In the genomic region with DNA sequence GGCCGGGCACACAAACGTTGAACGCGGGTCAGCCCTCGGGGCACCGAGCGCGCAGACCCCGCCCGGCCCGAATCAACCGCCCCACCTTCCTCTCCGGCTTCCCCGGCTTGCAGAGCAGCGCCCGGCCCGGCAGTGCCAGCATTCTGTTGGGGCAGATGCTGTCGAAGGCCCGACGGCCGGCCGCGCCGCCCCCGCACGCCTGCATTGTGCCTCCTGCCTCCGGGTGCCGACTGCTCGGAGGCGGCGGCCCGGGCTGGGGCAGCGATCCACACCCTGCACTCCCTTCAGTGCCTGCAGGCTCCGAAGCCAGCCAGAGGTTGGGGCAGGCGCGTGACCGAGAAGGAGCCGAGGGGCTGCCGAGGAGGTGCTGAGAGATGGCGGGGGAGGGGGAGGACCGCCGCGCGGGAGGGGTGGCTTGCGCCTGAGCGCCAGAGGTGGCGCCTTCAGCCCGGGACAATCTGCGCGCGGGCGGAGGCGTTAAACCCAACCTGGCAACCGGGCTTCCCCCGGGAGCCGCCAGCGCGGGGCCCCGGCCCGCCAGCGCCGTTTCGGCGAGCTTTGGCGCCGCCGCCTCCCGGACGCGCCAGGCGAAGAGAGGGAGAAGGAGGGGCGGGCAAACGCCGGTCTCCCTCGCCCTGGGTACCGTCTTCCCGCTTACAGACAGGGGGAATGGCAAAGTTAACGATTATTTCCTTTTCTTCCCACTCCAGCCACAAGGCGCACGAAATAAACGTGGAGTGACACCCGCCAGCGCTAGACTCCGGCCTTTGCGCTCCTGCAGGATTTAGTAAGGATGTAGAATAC, we compare ENCODE assay signal across 8 cellular contexts. TPM values are rescaled to one million over a fixed set of nuclear protein-coding genes. Genes with fewer than 3 reads are reported as not detected.
DNase-seq lines count a peak whose midpoint lies in the region; ATAC-seq and TF ChIP-seq lines count a peak whose summit lies in the region.

A gene (minus strand): TSS at position 382 of the 804 bp plus-strand sequence. CDS start 177 bp downstream, at position 205.

- TF ChIP-seq POLR2A in uterus (IDR thresholded peaks at IDR 0.05) = no peak

- H3K36me3 Mint-ChIP-seq in nephron progenitor cell (ENCODE audit: low read depth) = no peaks in the 10 kb centered on the region

- DNase-seq in NCI-H2029 (lab: John Stamatoyannopoulos, UW) (peak; percentile 39), NCI-H2029 treated with DMSO at 0.1 percent for 48 hours (lab: John Stamatoyannopoulos, UW) (no peak), NCI-H2227 (lab: John Stamatoyannopoulos, UW; ENCODE audit: unreplicated experiment) (peak; percentile 72), nephron progenitor cell (peak; percentile 80), uterus (no peak)
- DNase-seq in activated CD4-positive, alpha-beta T cell treated with anti-CD3 and anti-CD28 coated beads, Interleukin-2, amount 50 U/mL, for 1 hour = peak; percentile 29

- H3K4me3 Mint-ChIP-seq in nephron progenitor cell = peak within 1 kb of the TSS; percentile 80

- H3K4me1 ChIP-seq in esophagus (ENCODE audit: control insufficient read depth in 2 of 2, insufficient read depth in 2 of 2, low read length in 1 of 2) (peaks cover 11 to 19% of the 10 kb centered on the region in 2 donors), uterus (peaks cover 0 to 27% of the 10 kb centered on the region in 2 donors)

- no peaks in the 10 kb centered on the region for H3K9me3 ChIP-seq in esophagus (ENCODE audit: control insufficient read depth in 2 of 2, insufficient read depth in 1 of 2, low read depth in 1 of 2, low read length in 1 of 2)
- no peaks in the 10 kb centered on the region for H3K9me3 ChIP-seq in uterus

- peaks cover 5% of the 10 kb centered on the region for H3K9me3 Mint-ChIP-seq in nephron progenitor cell

- H3K27ac Mint-ChIP-seq in nephron progenitor cell = no peak within 1 kb of the TSS

- peaks cover 30% of the 10 kb centered on the region for H3K4me1 Mint-ChIP-seq in nephron progenitor cell

- no peaks in the 10 kb centered on the region for H3K36me3 ChIP-seq in esophagus (ENCODE audit: control insufficient read depth in 2 of 2, insufficient read depth in 2 of 2, low read length in 1 of 2)
- H3K36me3 ChIP-seq in uterus = no peaks in the 10 kb centered on the region

- H3K27me3 ChIP-seq in esophagus (ENCODE audit: control insufficient read depth in 1 of 2, insufficient read depth in 2 of 2, low read length in 2 of 2) (peaks cover 0 to 21% of the 10 kb centered on the region in 2 donors), uterus (peaks cover 31 to 94% of the 10 kb centered on the region in 2 donors)

- H3K27ac ChIP-seq in esophagus (ENCODE audit: low read depth in 2 of 2, low read length in 1 of 2) (no peak within 1 kb of the TSS), uterus (no peak within 1 kb of the TSS)

- TF ChIP-seq CTCF in nephron progenitor cell (IDR thresholded peaks at IDR 0.05) (peak; percentile 24), uterus (IDR thresholded peaks at IDR 0.05) (no peak)

- peaks cover 100% of the 10 kb centered on the region for H3K27me3 Mint-ChIP-seq in nephron progenitor cell (ENCODE audit: low read depth, poor library complexity)

- intact Hi-C loops in uterus (cut with DNase I; ENCODE audit: low total_unique reads) = loop anchor here (10.0 kb wide), 1 partner anchor 52 kb away; a partner anchor contains a TSS

- peak; percentile 45 for ATAC-seq in HG02852 (IDR thresholded peaks at IDR 0.05; ENCODE audit: unreplicated experiment)

- peak within 1 kb of the TSS; percentile 51 to 52 for H3K4me3 ChIP-seq in esophagus (ENCODE audit: low read depth in 1 of 2, low read length in 2 of 2)
- peak within 1 kb of the TSS in 1 of 2 donors; percentile 12 for H3K4me3 ChIP-seq in uterus

- 1% methylated on average over 73 to 85 of the region's 85 CpGs for WGBS in esophagus, 2 donors

RNA-seq across cellular contexts. Expression of the gene that starts here (rescaled TPM):
- polyA plus RNA-seq in esophagus = under 1 TPM; 0.04 to 0.06 TPM
- under 1 TPM in 1 of 4 donors, not detected in 3; 0.14 TPM for total RNA-seq in uterus

Comparison
In these comparisons a context has a peak if more than half of its experiments do, and no peak if none do; other contexts are left out.
1. DNase-seq: peak in NCI-H2029 (single experiment), NCI-H2227 (single experiment), activated CD4-positive, alpha-beta T cell treated with anti-CD3 and anti-CD28 coated beads, Interleukin-2, amount 50 U/mL, for 1 hour (single experiment) and nephron progenitor cell (single experiment); none in NCI-H2029 treated with DMSO at 0.1 percent for 48 hours (single experiment) and uterus (0 of 2).